In genomic region chr13:110379905-110380341, GRCh38 we compare ENCODE assay signal across 17 cellular contexts.
DNase-seq lines count a peak whose midpoint lies in the region; ATAC-seq and TF ChIP-seq lines count a peak whose summit lies in the region.
"Had no signal": no experiment of that assay in that cellular context is flagged by ENCODE, and none has a peak within 500 bp of the region (broad histone marks: within the 10 kb centered on the region; RNA-seq: fewer than 3 reads in every experiment).

No MANE protein-coding gene starts in this region.

- no peaks in the 10 kb centered on the region for H3K27me3 Mint-ChIP-seq in type B pancreatic cell

- H3K9me3 ChIP-seq in cardiac muscle cell (ENCODE audit: low read depth): no peaks in the 10 kb centered on the region

- DNase-seq in cardiac muscle cell (ENCODE audit: low read depth in 1 of 2, low spot score in 1 of 2) (peak; percentile 19 to 43), Right ventricle myocardium inferior (ENCODE audit: missing footprints) (no peak), brain microvascular endothelial cell (peak; percentile 77), iris pigment epithelial cell (ENCODE audit: low read depth) (peak; percentile 80), type B pancreatic cell (ENCODE audit: extremely low spot score, unreplicated experiment) (no peak), epidermal melanocyte (ENCODE audit: insufficient read length, low spot score) (no peak), sciatic nerve (ENCODE audit: low spot score) (no peak)
- no peak for DNase-seq in stimulated activated CD4-positive, alpha-beta T cell treated with anti-CD3 and anti-CD28 coated beads, Interleukin-1b, Interleukin-23, amount 100 ng/mL, for 48 hours
- DNase-seq: 8988T; activated CD4-positive, alpha-beta T cell treated with anti-CD3 and anti-CD28 coated beads for 1 hour; MM.1S; NCI-H446 treated with DMSO at 0.1 percent for 48 hours; SIG-M5; stimulated activated CD4-positive, alpha-beta T cell treated with anti-CD3 and anti-CD28 coated beads, Interleukin-15, amount 100 ng/mL, for 24 hours had no signal

- in situ Hi-C loops in brain microvascular endothelial cell (cut with HindIII; ENCODE audit: low pct_ligation_motif_present, low sequenced_read_pairs): no loop called here

- no peaks in the 10 kb centered on the region for H3K36me3 ChIP-seq in cardiac muscle cell
- H3K36me3 ChIP-seq in brain microvascular endothelial cell (replicated peaks): peaks cover 40% of the 10 kb centered on the region

- intact Hi-C loops in Right ventricle myocardium inferior (cut with DNase I): loop anchor here (5.0 kb wide), 2 partner anchors 32 to 52 kb away; no protein-coding TSS in a partner anchor
- intact Hi-C loops in sciatic nerve (cut with DNase I): no loop called here

- peak overlapping the region; percentile 51 for H3K27ac Mint-ChIP-seq in type B pancreatic cell

- H3K27me3 ChIP-seq in cardiac muscle cell: no peaks in the 10 kb centered on the region
- no peaks in the 10 kb centered on the region for H3K27me3 ChIP-seq in brain microvascular endothelial cell (replicated peaks)

- ATAC-seq in Right ventricle myocardium inferior: no peak
- ATAC-seq in sciatic nerve: no peak
- ATAC-seq: stimulated activated effector memory CD8-positive, alpha-beta T cell treated with anti-CD3 and anti-CD28 coated beads, Interleukin-12 subunit alpha, Interleukin-12 subunit beta, amount 100 ng/mL, for 72 hours had no signal

- peaks cover 6% of the 10 kb centered on the region for H3K9me3 Mint-ChIP-seq in type B pancreatic cell

- H3K4me3 Mint-ChIP-seq in type B pancreatic cell: peak overlapping the region; percentile 35
- H3K4me3 Mint-ChIP-seq: activated T-helper 1 cell treated with anti-CD3 and anti-CD28 coated beads, Interleukin-12 subunit alpha, Interleukin-12 subunit beta, Interleukin-2, Interleukin-4 antibody, amounts not matched to agents 30 ng/mL and 10 ng/mL and 1 ng/mL, durations not matched to agents 14 hours and 24 hours and 36 hours; central memory CD8-positive, alpha-beta T cell; stimulated activated effector memory CD8-positive, alpha-beta T cell treated with anti-CD3 and anti-CD28 coated beads, Interleukin-12 subunit alpha, Interleukin-12 subunit beta, amount 100 ng/mL, for 72 hours had no signal

- H3K4me3 ChIP-seq in cardiac muscle cell: no peak overlapping the region
- H3K4me3 ChIP-seq in brain microvascular endothelial cell (ENCODE audit: low read depth, low read length): no peak overlapping the region

- peaks cover 17% of the 10 kb centered on the region for H3K4me1 ChIP-seq in cardiac muscle cell (ENCODE audit: low read depth)

- peaks cover 16% of the 10 kb centered on the region for H3K4me1 Mint-ChIP-seq in type B pancreatic cell (ENCODE audit: unreplicated experiment)
- H3K4me1 Mint-ChIP-seq: central memory CD8-positive, alpha-beta T cell had no signal

- peaks cover 8% of the 10 kb centered on the region for H3K36me3 Mint-ChIP-seq in type B pancreatic cell

- no peak for TF ChIP-seq CTCF in cardiac muscle cell (IDR thresholded peaks at IDR 0.05; ENCODE audit: low read depth, low read length)
- TF ChIP-seq CTCF in brain microvascular endothelial cell (IDR thresholded peaks at IDR 0.05; ENCODE audit: low read depth, low read length, missing control alignments): no peak
- no peak for TF ChIP-seq CTCF in type B pancreatic cell (conservative IDR thresholded peaks at IDR 0.05)

- H3K27ac ChIP-seq in cardiac muscle cell: peak overlapping the region; percentile 60
- H3K27ac ChIP-seq in brain microvascular endothelial cell: peak overlapping the region; percentile 95

Comparison
In these comparisons a context has a peak if more than half of its experiments do, and no peak if none do; other contexts are left out.
1. DNase-seq: peak in cardiac muscle cell (2 of 2), brain microvascular endothelial cell (single experiment) and iris pigment epithelial cell (single experiment); none in Right ventricle myocardium inferior (single experiment), type B pancreatic cell (single experiment), stimulated activated CD4-positive, alpha-beta T cell treated with anti-CD3 and anti-CD28 coated beads, Interleukin-1b, Interleukin-23, amount 100 ng/mL, for 48 hours (single experiment), epidermal melanocyte (single experiment) and sciatic nerve (single experiment).